7 cellular contexts compared by ENCODE assay signal in the genomic region with DNA sequence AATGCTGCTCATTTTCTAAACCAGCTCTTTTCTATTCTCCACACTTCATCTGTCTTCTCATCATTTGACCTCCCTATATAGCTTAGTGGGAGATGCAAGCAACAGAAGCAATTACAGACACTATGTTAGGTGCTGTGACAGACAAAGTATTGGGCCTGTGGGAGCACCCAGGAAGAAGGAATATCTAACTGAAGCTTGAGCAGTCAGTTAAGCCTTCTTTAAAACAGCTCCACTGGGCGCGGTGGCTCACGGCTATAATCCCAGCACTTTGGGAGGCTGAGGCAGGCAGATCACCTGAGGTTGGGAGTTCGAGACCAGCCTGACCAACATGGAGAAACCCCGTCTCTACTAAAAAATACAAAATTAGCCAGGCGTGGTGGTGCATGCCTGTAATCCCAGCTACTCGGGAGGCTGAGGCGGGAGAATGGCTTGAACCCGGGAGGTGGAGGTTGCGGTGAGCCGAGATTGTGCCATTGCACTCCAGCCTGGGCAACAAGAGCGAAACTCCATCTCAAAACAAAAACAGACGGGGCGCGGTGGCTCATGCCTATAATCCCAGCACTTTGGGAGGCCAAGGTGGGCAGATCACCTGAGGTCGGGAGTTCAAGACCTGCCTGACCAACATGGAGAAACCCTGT. TPM values are rescaled to one million over a fixed set of nuclear protein-coding genes. Genes with fewer than 3 reads are reported as not detected.
DNase-seq lines count a peak whose midpoint lies in the region; TF ChIP-seq lines count a peak whose summit lies in the region.
"Not testable (repeated sequence)": the region's sequence is repeated elsewhere in the genome, so short reads cannot be mapped to it uniquely, and the experiment has no call there.
"Had no signal": no experiment of that assay in that cellular context is flagged by ENCODE, and none has a peak within 500 bp of the region (broad histone marks: within the 10 kb centered on the region; RNA-seq: fewer than 3 reads in every experiment).

No MANE protein-coding gene starts in this region.

- DNase-seq in WERI-Rb-1; neural crest cell (ENCODE audit: low read depth, low spot score): not testable (repeated sequence)
- DNase-seq in activated effector memory CD4-positive, alpha-beta T cell treated with anti-CD3 and anti-CD28 coated beads, Interleukin-2, amount 50 U/mL, for 16 hours: peak; percentile 42
- DNase-seq in coronary artery (ENCODE audit: low spot score): peak; percentile 17

- H3K4me3 ChIP-seq in HUES48 (ENCODE audit: low read depth, low read length): peak overlapping the region; percentile 35
- not testable (repeated sequence) for H3K4me3 ChIP-seq in WERI-Rb-1 (ENCODE audit: low read depth, low read length); coronary artery
- H3K4me3 ChIP-seq in iPS-18a (ENCODE audit: low read length): peak overlapping the region; percentile 37

- H3K27ac ChIP-seq in HUES48 (ENCODE audit: low read depth, low read length) (peak overlapping the region; percentile 83), WERI-Rb-1 (peak overlapping the region; percentile 40), iPS-18a (ENCODE audit: low read length) (peak overlapping the region; percentile 67)
- not testable (repeated sequence) for H3K27ac ChIP-seq in coronary artery

- H3K9me3 ChIP-seq in HUES48 (ENCODE audit: control insufficient read depth, insufficient read depth, low read length); iPS-18a (ENCODE audit: control insufficient read depth, low read depth, low read length): not testable (repeated sequence)
- H3K9me3 ChIP-seq in WERI-Rb-1 (ENCODE audit: severe bottlenecking): peaks cover 12% of the 10 kb centered on the region

- peak overlapping the region; percentile 36 for H3K4me3 Mint-ChIP-seq in neural crest cell

- not testable (repeated sequence) for H3K27ac Mint-ChIP-seq in neural crest cell (ENCODE audit: unreplicated experiment)

- H3K9me3 Mint-ChIP-seq in neural crest cell: not testable (repeated sequence)

- peaks cover 13% of the 10 kb centered on the region for H3K4me1 Mint-ChIP-seq in neural crest cell

- peaks cover 35% of the 10 kb centered on the region for H3K36me3 ChIP-seq in HUES48 (ENCODE audit: control insufficient read depth, insufficient read depth, low read length)
- H3K36me3 ChIP-seq in WERI-Rb-1: peaks cover 48% of the 10 kb centered on the region
- peaks cover 31% of the 10 kb centered on the region for H3K36me3 ChIP-seq in iPS-18a (ENCODE audit: control insufficient read depth, low read depth, low read length)

- H3K27me3 Mint-ChIP-seq in neural crest cell (ENCODE audit: low read depth): not testable (repeated sequence)

- not testable (repeated sequence) for TF ChIP-seq CTCF in WERI-Rb-1 (IDR thresholded peaks at IDR 0.05; ENCODE audit: low read depth, low read length); coronary artery (IDR thresholded peaks at IDR 0.05); neural crest cell (conservative IDR thresholded peaks at IDR 0.05)

- not testable (repeated sequence) for H3K27me3 ChIP-seq in HUES48 (ENCODE audit: control insufficient read depth, insufficient read depth, low read length); WERI-Rb-1 (ENCODE audit: insufficient read depth, low read depth, severe bottlenecking); iPS-18a (ENCODE audit: control insufficient read depth, insufficient read depth, low read length)

- not testable (repeated sequence) for H3K4me1 ChIP-seq in HUES48 (ENCODE audit: control insufficient read depth, insufficient read depth, low read length); iPS-18a (ENCODE audit: control insufficient read depth, low read depth, low read length)

- H3K36me3 Mint-ChIP-seq in neural crest cell (ENCODE audit: low read depth): peaks cover 45% of the 10 kb centered on the region

- H3K9ac ChIP-seq in HUES48 (ENCODE audit: low read depth, low read length): not testable (repeated sequence)
- H3K9ac ChIP-seq in iPS-18a (ENCODE audit: low read length): peak overlapping the region; percentile 9

RNA-seq across cellular contexts. Expression of a gene that starts 2.1 kb away (rescaled TPM):
- 0.47 and 0.48 TPM in 2 replicates for total RNA-seq in neural crest cell
- total RNA-seq: HT1080 had no signal

RNA-seq across cellular contexts. Expression of a gene that starts 8.1 kb away (rescaled TPM):
- total RNA-seq in neural crest cell: 45.6 and 47.4 TPM in 2 replicates

RNA-seq across cellular contexts. Expression of a gene that starts 9.9 kb away (rescaled TPM):
- 42.2 and 44.7 TPM in 2 replicates for total RNA-seq in neural crest cell

RNA-seq across cellular contexts. Expression of a gene that starts 12.5 kb away (rescaled TPM):
- 19.0 and 25.9 TPM in 2 replicates for total RNA-seq in neural crest cell

RNA-seq across cellular contexts. Expression of a gene that starts 14.8 kb away (rescaled TPM):
- 88.3 and 88.7 TPM in 2 replicates for total RNA-seq in neural crest cell
